ENCODE assay signal across 9 cellular contexts in genomic region chr11:68036717-68037239, GRCh38. TPM values are rescaled to one million over a fixed set of nuclear protein-coding genes. Genes with fewer than 3 reads are reported as not detected.
A peak's percentile ranks its signal among the peaks of the same experiment; 100 is the strongest.
DNase-seq lines count a peak whose midpoint lies in the region; ATAC-seq and TF ChIP-seq lines count a peak whose summit lies in the region.
"Had no signal": no experiment of that assay in that cellular context is flagged by ENCODE, and none has a peak within 500 bp of the region (broad histone marks: within the 10 kb centered on the region; RNA-seq: fewer than 3 reads in every experiment).

No MANE protein-coding gene starts in this region.

- H3K4me3 Mint-ChIP-seq in activated naive CD4-positive, alpha-beta T cell treated with anti-CD3 and anti-CD28 coated beads for 36 hours, result no peak overlapping the region

- no peak for TF ChIP-seq CTCF in upper lobe of right lung (IDR thresholded peaks at IDR 0.05)

- DNase-seq in activated naive CD4-positive, alpha-beta T cell treated with anti-CD3 and anti-CD28 coated beads for 36 hours, result peak; percentile 33
- DNase-seq in activated naive CD4-positive, alpha-beta T cell treated with Interleukin-2 at 50 U/mL for 16 hours, result no peak
- no peak for DNase-seq in caudate nucleus (lab: John Stamatoyannopoulos, UW)
- DNase-seq in mucosa of gallbladder (ENCODE audit: low spot score), result peak; percentile 52
- peak; percentile 90 for DNase-seq in upper lobe of right lung
- DNase-seq in EL, result no peak
- DNase-seq in DMS79 (lab: John Stamatoyannopoulos, UW), result no peak
- no peak for DNase-seq in DMS53 treated with DMSO at 0.1 percent for 48 hours (lab: John Stamatoyannopoulos, UW; ENCODE audit: unreplicated experiment)
- DNase-seq: COR-L47 had no signal

- H3K9me3 Mint-ChIP-seq in activated naive CD4-positive, alpha-beta T cell treated with anti-CD3 and anti-CD28 coated beads for 36 hours, result no peaks in the 10 kb centered on the region

- CTCF ChIA-PET in activated naive CD4-positive, alpha-beta T cell treated with anti-CD3 and anti-CD28 coated beads for 36 hours (lab: Charles Lee), result no interaction called here

- peaks cover 5% of the 10 kb centered on the region for H3K36me3 Mint-ChIP-seq in activated naive CD4-positive, alpha-beta T cell treated with anti-CD3 and anti-CD28 coated beads for 36 hours (ENCODE audit: low read depth)

- peak; percentile 68 for ATAC-seq in upper lobe of right lung

- peaks cover 58% of the 10 kb centered on the region for H3K4me1 ChIP-seq in upper lobe of right lung

- H3K27me3 ChIP-seq in upper lobe of right lung, result no peaks in the 10 kb centered on the region

- no peaks in the 10 kb centered on the region for H3K9me3 ChIP-seq in upper lobe of right lung

- H3K27me3 Mint-ChIP-seq in activated naive CD4-positive, alpha-beta T cell treated with anti-CD3 and anti-CD28 coated beads for 36 hours (ENCODE audit: low read depth), result no peaks in the 10 kb centered on the region

- H3K4me3 ChIP-seq in upper lobe of right lung, result no peak overlapping the region

- peaks cover 20% of the 10 kb centered on the region for H3K36me3 ChIP-seq in upper lobe of right lung

- intact Hi-C loops in activated naive CD4-positive, alpha-beta T cell treated with anti-CD3 and anti-CD28 coated beads for 36 hours (cut with micrococcal nuclease), result loop anchor here (10.0 kb wide), 3 partner anchors 168 to 532 kb away; partner anchors contain the start of genes CDK2AP2 and PITPNM1
- intact Hi-C loops in upper lobe of right lung (cut with DNase I), result no loop called here

- H3K27ac Mint-ChIP-seq in activated naive CD4-positive, alpha-beta T cell treated with anti-CD3 and anti-CD28 coated beads for 36 hours, result peak overlapping the region; percentile 65

- peaks cover 24% of the 10 kb centered on the region for H3K4me1 Mint-ChIP-seq in activated naive CD4-positive, alpha-beta T cell treated with anti-CD3 and anti-CD28 coated beads for 36 hours (ENCODE audit: low read depth)

- H3K27ac ChIP-seq in caudate nucleus (ENCODE audit: low read depth, low read length) (peak overlapping the region; percentile 36), upper lobe of right lung (peak overlapping the region; percentile 94)

RNA-seq across cellular contexts. Expression of gene TCIRG1, which starts 2.0 kb away (rescaled TPM):
- 100 to 1,000 TPM; 137 to 141 TPM for total RNA-seq in activated naive CD4-positive, alpha-beta T cell treated with anti-CD3 and anti-CD28 coated beads for 36 hours
- total RNA-seq in mucosa of gallbladder, result 151 TPM
- total RNA-seq in upper lobe of right lung, result 216 TPM

RNA-seq across cellular contexts. Expression of gene NDUFS8, which starts 6.3 kb away (rescaled TPM):
- 100 to 1,000 TPM; 142 to 162 TPM for total RNA-seq in activated naive CD4-positive, alpha-beta T cell treated with anti-CD3 and anti-CD28 coated beads for 36 hours
- total RNA-seq in mucosa of gallbladder (168 TPM), upper lobe of right lung (118 TPM)

RNA-seq across cellular contexts. Expression of gene ALDH3B1, which starts 26.7 kb away (rescaled TPM):
- not detected for total RNA-seq in activated naive CD4-positive, alpha-beta T cell treated with anti-CD3 and anti-CD28 coated beads for 36 hours
- total RNA-seq in mucosa of gallbladder, result 34.8 TPM
- 95.9 TPM for total RNA-seq in upper lobe of right lung

RNA-seq across cellular contexts. Expression of gene UNC93B1, which starts 32.9 kb away (rescaled TPM):
- 10 to 100 TPM; 18.4 to 19.0 TPM for total RNA-seq in activated naive CD4-positive, alpha-beta T cell treated with anti-CD3 and anti-CD28 coated beads for 36 hours
- total RNA-seq in mucosa of gallbladder, result 107 TPM
- 79.5 TPM for total RNA-seq in upper lobe of right lung

Comparison
In these comparisons a context has a peak if more than half of its experiments do, and no peak if none do; other contexts are left out.
1. DNase-seq: peak in activated naive CD4-positive, alpha-beta T cell treated with anti-CD3 and anti-CD28 coated beads for 36 hours (single experiment), mucosa of gallbladder (single experiment) and upper lobe of right lung (single experiment); none in activated naive CD4-positive, alpha-beta T cell treated with Interleukin-2 at 50 U/mL for 16 hours (single experiment), caudate nucleus (0 of 61), EL (single experiment), DMS79 (single experiment) and DMS53 treated with DMSO at 0.1 percent for 48 hours (single experiment).
2. RNA of gene ALDH3B1, which starts 26.7 kb away (total RNA-seq): 95.9 TPM in upper lobe of right lung (single experiment) and 34.8 TPM in mucosa of gallbladder (single experiment); not detected in activated naive CD4-positive, alpha-beta T cell treated with anti-CD3 and anti-CD28 coated beads for 36 hours; every median in the first group is over 10 times any median in the second.